In genomic region chr15:57867970-57868791, GRCh38 we compare ENCODE assay signal across 27 cellular contexts.
DNase-seq lines count a peak whose midpoint lies in the region; ATAC-seq and TF ChIP-seq lines count a peak whose summit lies in the region.
"Had no signal": no experiment of that assay in that cellular context is flagged by ENCODE, and none has a peak within 500 bp of the region (broad histone marks: within the 10 kb centered on the region; RNA-seq: fewer than 3 reads in every experiment).

No MANE protein-coding gene starts in this region.

- no peaks in the 10 kb centered on the region for H3K79me2 ChIP-seq in Loucy (ENCODE audit: insufficient read depth, low read length)

- no peaks in the 10 kb centered on the region for H3K36me3 Mint-ChIP-seq in T-helper 1 cell treated with Interleukin-12 subunit alpha and Interleukin-12 subunit beta and Interleukin-4 antibody, amounts not matched to agents 30 μg/mL and 1 μg/mL, for 36 hours (ENCODE audit: low read depth)
- no peaks in the 10 kb centered on the region for H3K36me3 Mint-ChIP-seq in activated T-helper 1 cell treated with anti-CD3 and anti-CD28 coated beads, Interleukin-12 subunit alpha, Interleukin-12 subunit beta, Interleukin-2, Interleukin-4 antibody, amounts not matched to agents 30 ng/mL and 10 ng/mL and 1 ng/mL, durations not matched to agents 14 hours and 24 hours and 36 hours (ENCODE audit: low read depth)
- H3K36me3 Mint-ChIP-seq in natural killer cell treated with Interleukin-12 subunit alpha and Interleukin-12 subunit beta and Interleukin-15 and Interleukin-18, amount 100 ng/mL, for 72 hours, result no peaks in the 10 kb centered on the region
- no peaks in the 10 kb centered on the region for H3K36me3 Mint-ChIP-seq in glutamatergic neuron (ENCODE audit: unreplicated experiment)
- H3K36me3 Mint-ChIP-seq: activated naive CD4-positive, alpha-beta T cell treated with anti-CD3 and anti-CD28 coated beads, Interleukin-2, amount 50 U/mL, for 24 hours; CD8-positive, alpha-beta T cell; IgD-negative memory B cell; memory B cell; stimulated activated memory B cell treated with anti-CD40 and anti-IgM and Interleukin-4, amounts not matched to agents 10 μg/mL and 1 μg/mL and 100 μg/mL, for 72 hours had no signal

- peaks cover 7% of the 10 kb centered on the region for H3K4me1 ChIP-seq in Loucy (ENCODE audit: insufficient read depth, low read length, poor library complexity, severe bottlenecking)
- H3K4me1 ChIP-seq: vagina had no signal

- H3F3A ChIP-seq in Loucy (ENCODE audit: low read depth), result no peaks in the 10 kb centered on the region

- intact Hi-C loops in activated T-helper 1 cell treated with anti-CD3 and anti-CD28 coated beads, Interleukin-12 subunit alpha, Interleukin-12 subunit beta, Interleukin-2, Interleukin-4 antibody, amounts not matched to agents 30 ng/mL and 10 ng/mL and 1 ng/mL, durations not matched to agents 14 hours and 24 hours and 36 hours (cut with micrococcal nuclease), result no loop called here

- no peaks in the 10 kb centered on the region for H3K9me3 ChIP-seq in Loucy (ENCODE audit: insufficient read depth, low read depth, low read length)
- H3K9me3 ChIP-seq: vagina had no signal

- H3K4me2 ChIP-seq in Loucy (ENCODE audit: low read depth, low read length, poor library complexity, severe bottlenecking), result peak overlapping the region; percentile 27

- no peaks in the 10 kb centered on the region for H3K9me3 Mint-ChIP-seq in T-helper 1 cell treated with Interleukin-12 subunit alpha and Interleukin-12 subunit beta and Interleukin-4 antibody, amounts not matched to agents 30 μg/mL and 1 μg/mL, for 36 hours
- H3K9me3 Mint-ChIP-seq in activated T-helper 1 cell treated with anti-CD3 and anti-CD28 coated beads, Interleukin-12 subunit alpha, Interleukin-12 subunit beta, Interleukin-2, Interleukin-4 antibody, amounts not matched to agents 30 ng/mL and 10 ng/mL and 1 ng/mL, durations not matched to agents 14 hours and 24 hours and 36 hours, result no peaks in the 10 kb centered on the region
- H3K9me3 Mint-ChIP-seq in natural killer cell treated with Interleukin-12 subunit alpha and Interleukin-12 subunit beta and Interleukin-15 and Interleukin-18, amount 100 ng/mL, for 72 hours, result no peaks in the 10 kb centered on the region
- peaks cover 2% of the 10 kb centered on the region for H3K9me3 Mint-ChIP-seq in glutamatergic neuron (ENCODE audit: unreplicated experiment)
- H3K9me3 Mint-ChIP-seq: activated naive CD4-positive, alpha-beta T cell treated with anti-CD3 and anti-CD28 coated beads, Interleukin-2, amount 50 U/mL, for 24 hours; activated T-helper 17 cell treated with anti-CD3 and anti-CD28 coated beads, Interleukin-2, amount 50 U/mL, for 72 hours; CD8-positive, alpha-beta T cell; memory B cell; stimulated activated memory B cell treated with anti-CD40 and anti-IgM and Interleukin-4, amounts not matched to agents 10 μg/mL and 1 μg/mL and 100 μg/mL, for 72 hours had no signal

- peak overlapping the region; percentile 39 for H3K4me3 Mint-ChIP-seq in T-helper 1 cell treated with Interleukin-12 subunit alpha and Interleukin-12 subunit beta and Interleukin-4 antibody, amounts not matched to agents 30 μg/mL and 1 μg/mL, for 36 hours
- peak overlapping the region; percentile 38 for H3K4me3 Mint-ChIP-seq in activated T-helper 1 cell treated with anti-CD3 and anti-CD28 coated beads, Interleukin-12 subunit alpha, Interleukin-12 subunit beta, Interleukin-2, Interleukin-4 antibody, amounts not matched to agents 30 ng/mL and 10 ng/mL and 1 ng/mL, durations not matched to agents 14 hours and 24 hours and 36 hours
- H3K4me3 Mint-ChIP-seq in natural killer cell treated with Interleukin-12 subunit alpha and Interleukin-12 subunit beta and Interleukin-15 and Interleukin-18, amount 100 ng/mL, for 72 hours, result peak overlapping the region; percentile 38
- no peak overlapping the region for H3K4me3 Mint-ChIP-seq in glutamatergic neuron (ENCODE audit: unreplicated experiment)
- H3K4me3 Mint-ChIP-seq: activated naive CD4-positive, alpha-beta T cell treated with anti-CD3 and anti-CD28 coated beads, Interleukin-2, amount 50 U/mL, for 24 hours; activated T-helper 17 cell treated with anti-CD3 and anti-CD28 coated beads, Interleukin-2, amount 50 U/mL, for 72 hours; CD8-positive, alpha-beta T cell; endodermal cell; IgD-negative memory B cell; memory B cell; stimulated activated memory B cell treated with anti-CD40 and anti-IgM and Interleukin-4, amounts not matched to agents 10 μg/mL and 1 μg/mL and 100 μg/mL, for 72 hours had no signal

- H3K36me3 ChIP-seq in Loucy (ENCODE audit: insufficient read depth, low read length), result no peaks in the 10 kb centered on the region
- H3K36me3 ChIP-seq: cardiac muscle cell, vagina had no signal

- H3K4me3 ChIP-seq in Loucy (ENCODE audit: low read length, poor library complexity, severe bottlenecking), result no peak overlapping the region
- H3K4me3 ChIP-seq: cardiac muscle cell, vagina had no signal

- H3K27me3 Mint-ChIP-seq in T-helper 1 cell treated with Interleukin-12 subunit alpha and Interleukin-12 subunit beta and Interleukin-4 antibody, amounts not matched to agents 30 μg/mL and 1 μg/mL, for 36 hours (ENCODE audit: low read depth), result peaks cover 87% of the 10 kb centered on the region
- H3K27me3 Mint-ChIP-seq in activated T-helper 1 cell treated with anti-CD3 and anti-CD28 coated beads, Interleukin-12 subunit alpha, Interleukin-12 subunit beta, Interleukin-2, Interleukin-4 antibody, amounts not matched to agents 30 ng/mL and 10 ng/mL and 1 ng/mL, durations not matched to agents 14 hours and 24 hours and 36 hours (ENCODE audit: insufficient read depth), result peaks cover 47% of the 10 kb centered on the region
- H3K27me3 Mint-ChIP-seq in natural killer cell treated with Interleukin-12 subunit alpha and Interleukin-12 subunit beta and Interleukin-15 and Interleukin-18, amount 100 ng/mL, for 72 hours, result peaks cover 33 to 58% of the 10 kb centered on the region in 2 donors
- peaks cover 2% of the 10 kb centered on the region for H3K27me3 Mint-ChIP-seq in glutamatergic neuron (ENCODE audit: unreplicated experiment)

- peaks cover 18% of the 10 kb centered on the region for H3K4me1 Mint-ChIP-seq in T-helper 1 cell treated with Interleukin-12 subunit alpha and Interleukin-12 subunit beta and Interleukin-4 antibody, amounts not matched to agents 30 μg/mL and 1 μg/mL, for 36 hours (ENCODE audit: low read depth)
- peaks cover 16% of the 10 kb centered on the region for H3K4me1 Mint-ChIP-seq in activated T-helper 1 cell treated with anti-CD3 and anti-CD28 coated beads, Interleukin-12 subunit alpha, Interleukin-12 subunit beta, Interleukin-2, Interleukin-4 antibody, amounts not matched to agents 30 ng/mL and 10 ng/mL and 1 ng/mL, durations not matched to agents 14 hours and 24 hours and 36 hours (ENCODE audit: low read depth)
- peaks cover 15 to 21% of the 10 kb centered on the region in 2 donors for H3K4me1 Mint-ChIP-seq in natural killer cell treated with Interleukin-12 subunit alpha and Interleukin-12 subunit beta and Interleukin-15 and Interleukin-18, amount 100 ng/mL, for 72 hours (ENCODE audit: low read depth in 2 of 2)
- peaks cover 3% of the 10 kb centered on the region for H3K4me1 Mint-ChIP-seq in glutamatergic neuron (ENCODE audit: low read depth, unreplicated experiment)
- H3K4me1 Mint-ChIP-seq: activated T-helper 17 cell treated with anti-CD3 and anti-CD28 coated beads, Interleukin-2, amount 50 U/mL, for 72 hours; endodermal cell; memory B cell; stimulated activated memory B cell treated with anti-CD40 and anti-IgM and Interleukin-4, amounts not matched to agents 10 μg/mL and 1 μg/mL and 100 μg/mL, for 72 hours had no signal

- H3K27me3 ChIP-seq in Loucy (ENCODE audit: insufficient read depth, low read length, poor library complexity, severe bottlenecking), result peaks cover 78% of the 10 kb centered on the region
- H3K27me3 ChIP-seq: cardiac muscle cell, vagina had no signal

- H3K9ac ChIP-seq in Loucy (ENCODE audit: low read depth, low read length, poor library complexity, severe bottlenecking), result no peak overlapping the region

- peak overlapping the region; percentile 22 for H3K27ac Mint-ChIP-seq in T-helper 1 cell treated with Interleukin-12 subunit alpha and Interleukin-12 subunit beta and Interleukin-4 antibody, amounts not matched to agents 30 μg/mL and 1 μg/mL, for 36 hours
- H3K27ac Mint-ChIP-seq in activated T-helper 1 cell treated with anti-CD3 and anti-CD28 coated beads, Interleukin-12 subunit alpha, Interleukin-12 subunit beta, Interleukin-2, Interleukin-4 antibody, amounts not matched to agents 30 ng/mL and 10 ng/mL and 1 ng/mL, durations not matched to agents 14 hours and 24 hours and 36 hours, result no peak overlapping the region
- no peak overlapping the region for H3K27ac Mint-ChIP-seq in natural killer cell treated with Interleukin-12 subunit alpha and Interleukin-12 subunit beta and Interleukin-15 and Interleukin-18, amount 100 ng/mL, for 72 hours
- H3K27ac Mint-ChIP-seq in glutamatergic neuron (ENCODE audit: unreplicated experiment), result no peak overlapping the region
- H3K27ac Mint-ChIP-seq: activated naive CD4-positive, alpha-beta T cell treated with anti-CD3 and anti-CD28 coated beads, Interleukin-2, amount 50 U/mL, for 24 hours; activated T-helper 17 cell treated with anti-CD3 and anti-CD28 coated beads, Interleukin-2, amount 50 U/mL, for 72 hours; CD8-positive, alpha-beta T cell; endodermal cell; memory B cell; stimulated activated memory B cell treated with anti-CD40 and anti-IgM and Interleukin-4, amounts not matched to agents 10 μg/mL and 1 μg/mL and 100 μg/mL, for 72 hours had no signal

- DNase-seq in T-helper 1 cell (no peak), DMS 273 treated with DMSO at 0.1 percent for 48 hours (lab: John Stamatoyannopoulos, UW) (no peak), glutamatergic neuron (no peak)
- DNase-seq in activated T-helper 1 cell treated with anti-CD3 and anti-CD28 coated beads, Interleukin-12 subunit alpha, Interleukin-12 subunit beta, Interleukin-2, Interleukin-4 antibody, amounts not matched to agents 30 ng/mL and 10 ng/mL and 1 ng/mL, durations not matched to agents 14 hours and 24 hours and 36 hours (ENCODE audit: low spot score), result peak; percentile 38
- DNase-seq in natural killer cell treated with Interleukin-12 subunit alpha and Interleukin-12 subunit beta and Interleukin-15 and Interleukin-18, amount 100 ng/mL, for 72 hours (ENCODE audit: low spot score), result no peak
- no peak for DNase-seq in stimulated activated CD8-positive, alpha-beta memory T cell treated with anti-CD3 and anti-CD28 coated beads, Interleukin-4, amount 100 ng/mL, for 48 hours
- DNase-seq: activated CD4-positive, alpha-beta T cell treated with anti-CD3 and anti-CD28 coated beads, Interleukin-2, amount 50 U/mL, for 1 hour; aorta; CD8-positive, alpha-beta T cell; endodermal cell; hippocampal formation; NCI-H1417 treated with DMSO at 0.1 percent for 48 hours; NCI-H2081; NCI-H345; RPMI8226; stimulated activated CD4-positive, alpha-beta T cell treated with anti-CD3 and anti-CD28 coated beads, Interleukin-4, amount 100 ng/mL, for 24 hours had no signal

- peaks cover 3% of the 10 kb centered on the region for H4K20me1 ChIP-seq in Loucy (ENCODE audit: insufficient read depth, low read length, poor library complexity, severe bottlenecking)

- H2AFZ ChIP-seq in Loucy (ENCODE audit: low read length), result no peak overlapping the region

- H3K9me2 ChIP-seq in Loucy (replicated peaks; ENCODE audit: low read depth, low read length), result no peaks in the 10 kb centered on the region

- peak; percentile 78 to 80 for ATAC-seq in natural killer cell treated with Interleukin-12 subunit alpha and Interleukin-12 subunit beta and Interleukin-15 and Interleukin-18, amount 100 ng/mL, for 72 hours
- ATAC-seq: activated T-helper 17 cell treated with anti-CD3 and anti-CD28 coated beads, Interleukin-2, amount 50 U/mL, for 72 hours; CD8-positive, alpha-beta T cell; left lobe of liver; sciatic nerve; stimulated activated memory B cell treated with anti-CD40 and anti-IgM and Interleukin-4, amounts not matched to agents 10 μg/mL and 1 μg/mL and 100 μg/mL, for 72 hours had no signal

- TF ChIP-seq CTCF in Loucy (conservative IDR thresholded peaks at IDR 0.05; ENCODE audit: low read length) (no peak), glutamatergic neuron (IDR thresholded peaks at IDR 0.05; ENCODE audit: partially characterized antibody, unreplicated experiment) (no peak)
